ENCODE assay signal across 12 cellular contexts in genomic region chr3:47473391-47473790, GRCh38. TPM values are rescaled to one million over a fixed set of nuclear protein-coding genes. Genes with fewer than 3 reads are reported as not detected.
DNase-seq lines count a peak whose midpoint lies in the region; ATAC-seq and TF ChIP-seq lines count a peak whose summit lies in the region.
"Had no signal": no experiment of that assay in that cellular context is flagged by ENCODE, and none has a peak within 500 bp of the region (broad histone marks: within the 10 kb centered on the region; RNA-seq: fewer than 3 reads in every experiment).

No MANE protein-coding gene starts in this region.

- H3K36me3 ChIP-seq in PC-9 (ENCODE audit: low read depth) (no peaks in the 10 kb centered on the region), endodermal cell (ENCODE audit: control insufficient read depth, insufficient read depth, low read length) (no peaks in the 10 kb centered on the region)
- H3K36me3 ChIP-seq: sigmoid colon, upper lobe of left lung had no signal

- 0 out of 2 replicates have a peak overlapping the region, but pooled peaks have one; percentile 7 for H3K4me2 ChIP-seq in PC-9

- POLR2A ChIA-PET in PC-9 (lab: Charles Lee; ENCODE audit: unreplicated experiment): interaction anchor here (0.6 kb wide), 1 partner anchor 626 kb away, joined by 3 read pairs; no protein-coding TSS in a partner anchor

- DNase-seq in activated CD4-positive, alpha-beta T cell treated with anti-CD3 and anti-CD28 coated beads, Interleukin-2, amount 10 ng/mL, durations not matched to agents 24 days and 14 days: no peak
- DNase-seq in activated CD4-positive, alpha-beta T cell treated with anti-CD3 and anti-CD28 coated beads for 48 hours: no peak
- DNase-seq in PC-9 (no peak), endodermal cell (no peak), progenitor cell of endocrine pancreas (ENCODE audit: low spot score, unreplicated experiment) (no peak), NCI-H128 (lab: John Stamatoyannopoulos, UW; ENCODE audit: unreplicated experiment) (no peak)
- DNase-seq: NCI-H1105 treated with DMSO at 0.1 percent for 48 hours, sigmoid colon, SW 1271, upper lobe of left lung had no signal

- no peaks in the 10 kb centered on the region for H3K9me3 ChIP-seq in PC-9 (ENCODE audit: insufficient read depth, low read depth)
- H3K9me3 ChIP-seq in endodermal cell (ENCODE audit: control insufficient read depth, low read length): no peaks in the 10 kb centered on the region
- H3K9me3 ChIP-seq: sigmoid colon, upper lobe of left lung had no signal

- peaks cover 2% of the 10 kb centered on the region for H3K27me3 Mint-ChIP-seq in activated CD4-positive, alpha-beta T cell treated with anti-CD3 and anti-CD28 coated beads, Interleukin-2, amount 10 ng/mL, durations not matched to agents 24 days and 14 days
- H3K27me3 Mint-ChIP-seq in endodermal cell (ENCODE audit: insufficient read depth) (no peaks in the 10 kb centered on the region), progenitor cell of endocrine pancreas (no peaks in the 10 kb centered on the region)

- ATAC-seq in HG02970 (IDR thresholded peaks at IDR 0.05; ENCODE audit: low FRiP score, unreplicated experiment) (no peak), HG03460 (IDR thresholded peaks at IDR 0.05; ENCODE audit: unreplicated experiment) (no peak)

- H3F3A ChIP-seq in PC-9 (ENCODE audit: insufficient read depth, low read depth): no peaks in the 10 kb centered on the region

- no peak overlapping the region for H3K27ac Mint-ChIP-seq in activated CD4-positive, alpha-beta T cell treated with anti-CD3 and anti-CD28 coated beads, Interleukin-2, amount 10 ng/mL, durations not matched to agents 24 days and 14 days
- H3K27ac Mint-ChIP-seq in endodermal cell: no peak overlapping the region
- H3K27ac Mint-ChIP-seq in progenitor cell of endocrine pancreas: peak overlapping the region; percentile 70

- no peaks in the 10 kb centered on the region for H3K9me3 Mint-ChIP-seq in activated CD4-positive, alpha-beta T cell treated with anti-CD3 and anti-CD28 coated beads, Interleukin-2, amount 10 ng/mL, durations not matched to agents 24 days and 14 days
- H3K9me3 Mint-ChIP-seq in endodermal cell (peaks cover 1% of the 10 kb centered on the region), progenitor cell of endocrine pancreas (ENCODE audit: low read depth) (no peaks in the 10 kb centered on the region)

- intact Hi-C loops in activated CD4-positive, alpha-beta T cell treated with anti-CD3 and anti-CD28 coated beads, Interleukin-2, amount 10 ng/mL, durations not matched to agents 24 days and 14 days (cut with micrococcal nuclease): loop anchor here (10.0 kb wide), 1 partner anchor 519 kb away; no protein-coding TSS in a partner anchor
- intact Hi-C loops in PC-9 (cut with micrococcal nuclease; ENCODE audit: unreplicated experiment): no loop called here

- H3K4me1 ChIP-seq in PC-9 (replicated peaks; ENCODE audit: insufficient read depth) (peaks cover 6% of the 10 kb centered on the region; the same call in 1 of the 2 replicates), endodermal cell (ENCODE audit: control insufficient read depth, insufficient read depth, low read length) (no peaks in the 10 kb centered on the region)

- H4K20me1 ChIP-seq in PC-9 (ENCODE audit: insufficient read depth): peaks cover 13% of the 10 kb centered on the region; the same call in 1 of the 2 replicates

- no peak overlapping the region for H3K27ac ChIP-seq in PC-9
- no peak overlapping the region for H3K27ac ChIP-seq in endodermal cell (ENCODE audit: low read depth, low read length)
- H3K27ac ChIP-seq: sigmoid colon, upper lobe of left lung had no signal

- CTCF ChIA-PET in PC-9 (lab: Charles Lee): no interaction called here

- peak overlapping the region; percentile 68 for H3K4me3 Mint-ChIP-seq in activated CD4-positive, alpha-beta T cell treated with anti-CD3 and anti-CD28 coated beads, Interleukin-2, amount 10 ng/mL, durations not matched to agents 24 days and 14 days
- H3K4me3 Mint-ChIP-seq in endodermal cell (peak overlapping the region; percentile 83), progenitor cell of endocrine pancreas (ENCODE audit: low read depth) (peak overlapping the region; percentile 67)

- H3K9ac ChIP-seq in endodermal cell (ENCODE audit: extremely low read depth, low read length, poor library complexity, severe bottlenecking): no peak overlapping the region

- TF ChIP-seq CTCF in PC-9 (conservative IDR thresholded peaks at IDR 0.05) (no peak), endodermal cell (conservative IDR thresholded peaks at IDR 0.05) (no peak), progenitor cell of endocrine pancreas (IDR thresholded peaks at IDR 0.05; ENCODE audit: unreplicated experiment) (no peak)

- H3K27me3 ChIP-seq in PC-9 (ENCODE audit: insufficient read depth, low read depth) (no peaks in the 10 kb centered on the region), endodermal cell (ENCODE audit: control insufficient read depth, insufficient read depth, low read length, poor library complexity, severe bottlenecking) (no peaks in the 10 kb centered on the region)
- H3K27me3 ChIP-seq: sigmoid colon, upper lobe of left lung had no signal

- BruUV-seq in PC-9 (replicated peaks; lab: Mats Ljungman, UMichigan): no TSS peak

- peaks cover 11% of the 10 kb centered on the region for H3K36me3 Mint-ChIP-seq in activated CD4-positive, alpha-beta T cell treated with anti-CD3 and anti-CD28 coated beads, Interleukin-2, amount 10 ng/mL, durations not matched to agents 24 days and 14 days (ENCODE audit: low read depth)
- H3K36me3 Mint-ChIP-seq in endodermal cell (ENCODE audit: low read depth): peaks cover 6% of the 10 kb centered on the region
- H3K36me3 Mint-ChIP-seq in progenitor cell of endocrine pancreas (ENCODE audit: insufficient read depth): peaks cover 5% of the 10 kb centered on the region

- peaks cover 65% of the 10 kb centered on the region for H3K79me2 ChIP-seq in PC-9 (ENCODE audit: low read depth)

- peaks cover 27% of the 10 kb centered on the region for H3K4me1 Mint-ChIP-seq in activated CD4-positive, alpha-beta T cell treated with anti-CD3 and anti-CD28 coated beads, Interleukin-2, amount 10 ng/mL, durations not matched to agents 24 days and 14 days
- H3K4me1 Mint-ChIP-seq in endodermal cell (peaks cover 19% of the 10 kb centered on the region), progenitor cell of endocrine pancreas (ENCODE audit: low read depth) (peaks cover 26% of the 10 kb centered on the region)

- no peaks in the 10 kb centered on the region for H3K9me2 ChIP-seq in PC-9 (ENCODE audit: insufficient read depth)

- H3K4me3 ChIP-seq in PC-9: no peak overlapping the region
- H3K4me3 ChIP-seq in endodermal cell (ENCODE audit: low read length): no peak overlapping the region
- H3K4me3 ChIP-seq: sigmoid colon, upper lobe of left lung had no signal

- 78 to 82% methylated on average over 3 of the region's 3 CpGs for WGBS in endodermal cell (ENCODE audit: insufficient coverage in 1 of 2, insufficient read length in 1 of 2), 2 experiments

- H2AFZ ChIP-seq in PC-9: no peak overlapping the region

RNA-seq across cellular contexts. Expression of gene SCAP, which starts 2.4 kb away (rescaled TPM):
- 86.3 and 87.2 TPM in 2 replicates for total RNA-seq in activated CD4-positive, alpha-beta T cell treated with anti-CD3 and anti-CD28 coated beads, Interleukin-2, amount 10 ng/mL, durations not matched to agents 24 days and 14 days
- 71.5 and 85.0 TPM in 2 replicates for total RNA-seq in PC-9 (2021)
- 100 to 1,000 TPM; 103 to 105 TPM for total RNA-seq in endodermal cell
- 75.2 TPM for polyA plus RNA-seq in endodermal cell (2013, experiment 1 of 2)
- 61.0 TPM for polyA plus RNA-seq in endodermal cell (2013, experiment 2 of 2)
- total RNA-seq in progenitor cell of endocrine pancreas: 140 TPM in 2 replicates

RNA-seq across cellular contexts. Expression of gene ELP6, which starts 40.1 kb away (rescaled TPM):
- total RNA-seq in activated CD4-positive, alpha-beta T cell treated with anti-CD3 and anti-CD28 coated beads, Interleukin-2, amount 10 ng/mL, durations not matched to agents 24 days and 14 days: 45.9 and 49.7 TPM in 2 replicates
- 38.8 and 39.6 TPM in 2 replicates for total RNA-seq in PC-9 (2021)
- 10 to 100 TPM; 43.8 to 56.8 TPM for total RNA-seq in endodermal cell
- 40.9 TPM for polyA plus RNA-seq in endodermal cell (2013, experiment 1 of 2)
- 41.7 TPM for polyA plus RNA-seq in endodermal cell (2013, experiment 2 of 2)
- 58.5 and 63.8 TPM in 2 replicates for total RNA-seq in progenitor cell of endocrine pancreas
